In the genomic region with DNA sequence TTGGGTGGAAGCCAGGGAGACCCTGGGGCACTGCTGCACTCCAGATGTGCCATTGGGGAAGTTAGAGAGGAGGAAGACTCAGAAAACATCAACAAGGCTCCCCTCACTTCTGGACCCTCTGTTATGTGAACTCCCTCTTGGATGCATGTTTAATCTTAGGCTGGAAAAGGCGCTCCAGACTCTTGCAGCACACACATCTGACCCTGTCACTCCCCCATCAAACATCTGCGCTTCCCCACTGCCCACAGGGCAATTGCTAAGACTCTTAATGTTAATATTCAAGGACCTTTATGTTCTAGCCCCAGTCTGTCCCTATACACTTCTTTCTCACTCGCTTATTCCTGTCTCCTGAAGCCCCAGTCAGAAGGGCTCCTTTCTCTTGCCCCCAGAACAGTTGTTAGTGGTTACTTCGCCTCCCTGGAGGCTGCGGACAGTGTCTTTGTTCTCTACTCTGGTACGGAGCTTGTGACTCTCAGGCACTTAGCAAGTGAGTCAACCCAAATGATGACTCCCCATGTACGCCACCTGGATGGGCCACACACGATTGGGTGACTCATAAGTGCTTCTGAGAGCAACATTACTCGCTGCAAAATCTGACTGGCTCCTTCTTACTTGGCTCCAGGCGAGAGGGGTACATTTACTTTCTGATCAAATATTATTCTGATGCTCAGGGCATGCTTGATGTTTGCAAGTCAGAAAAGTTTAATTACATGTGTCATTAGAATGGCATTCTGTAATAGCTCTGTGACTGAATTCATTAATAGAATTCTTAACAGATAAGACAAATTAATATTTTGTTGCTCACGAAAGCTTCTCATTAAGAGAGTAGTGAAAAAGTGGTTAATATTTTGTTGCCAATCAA, we compare ENCODE assay signal across 9 cellular contexts.
A peak's percentile ranks its signal among the peaks of the same experiment; 100 is the strongest.
DNase-seq lines count a peak whose midpoint lies in the region; ATAC-seq and TF ChIP-seq lines count a peak whose summit lies in the region.
"Had no signal": no experiment of that assay in that cellular context is flagged by ENCODE, and none has a peak within 500 bp of the region (broad histone marks: within the 10 kb centered on the region; RNA-seq: fewer than 3 reads in every experiment).

No MANE protein-coding gene starts in this region.

- TF ChIP-seq CTCF in H9 (conservative IDR thresholded peaks at IDR 0.05), result no peak
- no peak for TF ChIP-seq CTCF in GM13976 (IDR thresholded peaks at IDR 0.05; ENCODE audit: borderline replicate concordance, control extremely low read depth, extremely low read depth, insufficient read depth, missing control alignments)

- no peak overlapping the region for H4K8ac ChIP-seq in H9 (replicated peaks; ENCODE audit: insufficient read length, low read depth, low read length)

- no peaks in the 10 kb centered on the region for H3K79me2 ChIP-seq in H9 (ENCODE audit: insufficient read depth, low read length)

- H2AFZ ChIP-seq in H9 (ENCODE audit: low read length), result no peak overlapping the region

- H4K5ac ChIP-seq in H9 (ENCODE audit: insufficient read length, low read depth, low read length), result no peak overlapping the region

- no peaks in the 10 kb centered on the region for H3K79me1 ChIP-seq in H9 (ENCODE audit: insufficient read depth, low read depth, low read length, poor library complexity, severe bottlenecking)

- in situ Hi-C loops in GM13976 (cut with MboI; ENCODE audit: low sequenced_read_pairs, unreplicated experiment), result no loop called here

- H3K27me3 Mint-ChIP-seq in H9 (ENCODE audit: low read depth), result no peaks in the 10 kb centered on the region

- no peak overlapping the region for H2BK20ac ChIP-seq in H9 (ENCODE audit: low read depth, low read length, poor library complexity, severe bottlenecking)

- no peak overlapping the region for H3K23ac ChIP-seq in H9 (ENCODE audit: insufficient read length, low read depth, low read length)

- no peak overlapping the region for H3K27ac ChIP-seq in H9 (ENCODE audit: insufficient read length, low read depth, low read length)
- H3K27ac ChIP-seq: cardiac muscle cell had no signal

- H3K14ac ChIP-seq in H9 (ENCODE audit: insufficient read depth, low read length), result no peak overlapping the region

- H3K9me3 ChIP-seq in H9 (ENCODE audit: control insufficient read depth, low read depth, low read length), result no peaks in the 10 kb centered on the region

- no peaks in the 10 kb centered on the region for H3K23me2 ChIP-seq in H9 (ENCODE audit: insufficient read length, low read depth, low read length, poor library complexity, severe bottlenecking)

- no peak overlapping the region for H3K56ac ChIP-seq in H9 (ENCODE audit: insufficient read length, low read depth, low read length)

- H2BK15ac ChIP-seq in H9 (ENCODE audit: low read depth, low read length), result no peak overlapping the region

- no peak overlapping the region for H3T11ph ChIP-seq in H9 (ENCODE audit: low read length)

- ATAC-seq in HG03159 (IDR thresholded peaks at IDR 0.05; ENCODE audit: unreplicated experiment), result no peak

- no peaks in the 10 kb centered on the region for H3K4me1 ChIP-seq in H9 (ENCODE audit: insufficient read depth, low read length)

- no peaks in the 10 kb centered on the region; a peak in 1 of 7 replicates for H3K36me3 Mint-ChIP-seq in H9 (ENCODE audit: insufficient read depth in 1 of 3, low read depth in 3 of 3)

- H3K4me3 Mint-ChIP-seq in H9, result no peak overlapping the region

- no peak overlapping the region for H3K18ac ChIP-seq in H9 (ENCODE audit: insufficient read length, low read depth, low read length)

- H3K4ac ChIP-seq in H9 (ENCODE audit: low read depth, low read length), result no peak overlapping the region

- no peak overlapping the region for H2BK5ac ChIP-seq in H9 (ENCODE audit: insufficient read length, low read length)

- H2BK120ac ChIP-seq in H9 (ENCODE audit: low read depth, low read length, poor library complexity, severe bottlenecking), result no peak overlapping the region

- no peak overlapping the region for H3K9ac ChIP-seq in H9 (ENCODE audit: extremely low read depth, insufficient read length, low read length)

- H3K27me3 ChIP-seq in H9 (ENCODE audit: insufficient read depth, low read length), result no peaks in the 10 kb centered on the region
- H3K27me3 ChIP-seq: cardiac muscle cell had no signal

- peaks cover 0 to 5% of the 10 kb centered on the region in 2 experiments; a peak in 3 of 5 replicates for H3K9me3 Mint-ChIP-seq in H9

- H3K27ac Mint-ChIP-seq in H9, result no peak overlapping the region

- WGBS in H9 (ENCODE audit: extremely low coverage, insufficient read length, low lambda C conversion rate), result no CpG with 5 or more reads among the region's 11 CpGs

- H2AK5ac ChIP-seq in H9 (ENCODE audit: insufficient read length, low read length), result no peak overlapping the region

- peak; percentile 5 for DNase-seq in stimulated activated naive CD4-positive, alpha-beta T cell treated with Interleukin-2 at 50 U/mL for 16 hours (lab: John Stamatoyannopoulos, UW)
- DNase-seq in stimulated activated naive CD4-positive, alpha-beta T cell (lab: John Stamatoyannopoulos, UW), result no peak
- DNase-seq in RPMI7951 (ENCODE audit: low read depth) (peak; percentile 97), fibroblast of gingiva (ENCODE audit: low read depth) (peak; percentile 2), H9 (no peak), GM13976 (ENCODE audit: low spot score) (no peak)
- peak; percentile 9 for DNase-seq in stimulated activated CD4-positive, alpha-beta T cell treated with anti-CD3 and anti-CD28 coated beads, Interleukin-2, amount 100 ng/mL, for 4 hours (ENCODE audit: low read depth)

- H2BK12ac ChIP-seq in H9 (ENCODE audit: insufficient read length, low read depth, low read length), result no peak overlapping the region

- no peaks in the 10 kb centered on the region for H3K4me1 Mint-ChIP-seq in H9

- H3K4me2 ChIP-seq in H9 (ENCODE audit: insufficient read depth, insufficient read length, low read length), result no peak overlapping the region

- no peak overlapping the region for H4K91ac ChIP-seq in H9 (ENCODE audit: insufficient read length, low read depth, low read length)

- H4K20me1 ChIP-seq in H9 (ENCODE audit: control insufficient read depth, insufficient read depth, insufficient read length), result no peaks in the 10 kb centered on the region

Comparison
In these comparisons a context has a peak if more than half of its experiments do, and no peak if none do; other contexts are left out.
1. DNase-seq: peak in stimulated activated naive CD4-positive, alpha-beta T cell treated with Interleukin-2 at 50 U/mL for 16 hours (single experiment), RPMI7951 (single experiment), fibroblast of gingiva (single experiment) and stimulated activated CD4-positive, alpha-beta T cell treated with anti-CD3 and anti-CD28 coated beads, Interleukin-2, amount 100 ng/mL, for 4 hours (single experiment); none in stimulated activated naive CD4-positive, alpha-beta T cell (0 of 6), H9 (single experiment) and GM13976 (single experiment).